In the genomic region with DNA sequence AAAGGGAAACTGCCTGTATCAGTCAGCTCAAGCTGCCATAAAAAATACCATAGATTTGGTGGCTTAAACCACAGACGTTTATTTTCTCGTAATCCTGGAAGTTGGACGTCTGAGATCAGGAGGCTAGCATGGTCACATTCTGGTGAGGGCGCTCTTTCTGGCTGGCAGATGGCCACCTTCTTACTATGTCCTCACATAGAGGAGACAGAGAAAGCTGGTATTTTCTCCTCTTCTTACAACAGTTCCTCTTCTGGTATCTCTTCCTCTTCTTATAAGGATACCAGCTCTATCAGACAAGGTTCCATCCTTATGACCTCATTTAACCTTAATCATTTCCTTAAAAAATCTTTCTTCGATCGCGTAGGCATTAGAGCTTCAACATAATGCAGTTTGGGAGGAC, we compare ENCODE assay signal across 20 cellular contexts. TPM values are rescaled to one million over a fixed set of nuclear protein-coding genes. Genes with fewer than 3 reads are reported as not detected.
A peak's percentile ranks its signal among the peaks of the same experiment; 100 is the strongest.
DNase-seq lines count a peak whose midpoint lies in the region; ATAC-seq and TF ChIP-seq lines count a peak whose summit lies in the region.
"Had no signal": no experiment of that assay in that cellular context is flagged by ENCODE, and none has a peak within 500 bp of the region (broad histone marks: within the 10 kb centered on the region; RNA-seq: fewer than 3 reads in every experiment).

No MANE protein-coding gene starts in this region.

- no peak overlapping the region for H3K9ac ChIP-seq in MM.1S (ENCODE audit: low read length)
- H3K9ac ChIP-seq: BLaER1 treated with 17β-estradiol and CSF1 and Interleukin-3, amounts not matched to agents 10 nM and 100 nM had no signal

- H3K4me1 ChIP-seq in left ventricle myocardium inferior: no peaks in the 10 kb centered on the region
- H3K4me1 ChIP-seq in MM.1S (ENCODE audit: low read length): no peaks in the 10 kb centered on the region

- no peaks in the 10 kb centered on the region for H3K27me3 Mint-ChIP-seq in stimulated activated naive B cell treated with anti-CD40 and anti-IgM and Interleukin-4, amounts not matched to agents 10 μg/mL and 1 μg/mL and 100 μg/mL, for 72 hours
- H3K27me3 Mint-ChIP-seq: activated CD8-positive, alpha-beta memory T cell treated with anti-CD3 and anti-CD28 coated beads, Interleukin-2, amount 10 ng/mL, durations not matched to agents 7 days and 5 days had no signal

- H4K20me1 ChIP-seq in MM.1S (ENCODE audit: insufficient read depth, low read length): no peaks in the 10 kb centered on the region
- H4K20me1 ChIP-seq: BLaER1 treated with 17β-estradiol and CSF1 and Interleukin-3, amounts not matched to agents 10 nM and 100 nM had no signal

- no peak overlapping the region for H2AFZ ChIP-seq in MM.1S (ENCODE audit: low read length)

- H3K4me1 Mint-ChIP-seq in stimulated activated naive B cell treated with anti-CD40 and anti-IgM and Interleukin-4, amounts not matched to agents 10 μg/mL and 1 μg/mL and 100 μg/mL, for 72 hours: peaks cover 4 to 11% of the 10 kb centered on the region in 2 donors
- H3K4me1 Mint-ChIP-seq: neural crest cell; stimulated activated effector memory CD8-positive, alpha-beta T cell treated with anti-CD3 and anti-CD28 coated beads, Interleukin-12 subunit alpha, Interleukin-12 subunit beta, amount 100 ng/mL, for 72 hours had no signal

- H3K4me2 ChIP-seq in MM.1S (ENCODE audit: low read depth, low read length): no peak overlapping the region

- peak; percentile 18 for DNase-seq in left ventricle myocardium inferior
- no peak for DNase-seq in cardiac septum (ENCODE audit: low spot score)
- DNase-seq in SIG-M5 (lab: John Stamatoyannopoulos, UW): peak; percentile 72
- peak; percentile 41 for DNase-seq in globus pallidus (ENCODE audit: low spot score)
- no peak for DNase-seq in stimulated activated naive B cell treated with anti-CD40 and anti-IgM and Interleukin-4, amounts not matched to agents 10 μg/mL and 1 μg/mL and 100 μg/mL, for 72 hours
- no peak for DNase-seq in NCI-H69 (lab: John Stamatoyannopoulos, UW)
- no peak for DNase-seq in MM.1S
- DNase-seq in stimulated activated CD4-positive, alpha-beta T cell treated with anti-CD3 and anti-CD28 coated beads, Interleukin-15, amount 100 ng/mL, for 24 hours: no peak
- DNase-seq: activated CD4-positive, alpha-beta T cell treated with anti-CD3 and anti-CD28 coated beads for 4 hours; activated CD8-positive, alpha-beta memory T cell treated with anti-CD3 and anti-CD28 coated beads, Interleukin-2, amount 10 ng/mL, durations not matched to agents 7 days and 5 days; DMS153; effector CD4-positive, alpha-beta T cell; heart right ventricle; HFFc6; NCI-H2081; NCI-H524 had no signal

- H3K27ac ChIP-seq in left ventricle myocardium inferior (replicated peaks) (no peak overlapping the region), MM.1S (ENCODE audit: low read length) (no peak overlapping the region)
- H3K27ac ChIP-seq: heart right ventricle, SK-N-MC had no signal

- peaks cover 18 to 19% of the 10 kb centered on the region in 2 donors for H3K9me3 Mint-ChIP-seq in stimulated activated naive B cell treated with anti-CD40 and anti-IgM and Interleukin-4, amounts not matched to agents 10 μg/mL and 1 μg/mL and 100 μg/mL, for 72 hours
- H3K9me3 Mint-ChIP-seq: HFFc6 had no signal

- peaks cover 3% of the 10 kb centered on the region for H3K36me3 ChIP-seq in left ventricle myocardium inferior
- no peaks in the 10 kb centered on the region for H3K36me3 ChIP-seq in MM.1S (replicated peaks; ENCODE audit: insufficient read depth, low read length)
- H3K36me3 ChIP-seq: heart right ventricle had no signal

- H3F3A ChIP-seq in MM.1S (ENCODE audit: insufficient read depth, low read length): no peaks in the 10 kb centered on the region

- H3K9me3 ChIP-seq in left ventricle myocardium inferior (replicated peaks) (peaks cover 25% of the 10 kb centered on the region), MM.1S (replicated peaks; ENCODE audit: insufficient read depth, low read length) (no peaks in the 10 kb centered on the region)

- H3K27me3 ChIP-seq in left ventricle myocardium inferior (ENCODE audit: low read depth) (no peaks in the 10 kb centered on the region), MM.1S (replicated peaks; ENCODE audit: insufficient read depth, low read length) (no peaks in the 10 kb centered on the region)
- H3K27me3 ChIP-seq: BLaER1 treated with 17β-estradiol and CSF1 and Interleukin-3, amounts not matched to agents 10 nM and 100 nM; heart right ventricle had no signal

- intact Hi-C loops in left ventricle myocardium inferior (cut with micrococcal nuclease) (no loop called here), cardiac septum (cut with DNase I) (no loop called here)

- no peaks in the 10 kb centered on the region for H3K9me2 ChIP-seq in MM.1S (replicated peaks; ENCODE audit: insufficient read depth, low read length)

- H3K79me2 ChIP-seq in MM.1S (ENCODE audit: low read length): no peaks in the 10 kb centered on the region

- peaks cover 18 to 30% of the 10 kb centered on the region in 2 donors for H3K36me3 Mint-ChIP-seq in stimulated activated naive B cell treated with anti-CD40 and anti-IgM and Interleukin-4, amounts not matched to agents 10 μg/mL and 1 μg/mL and 100 μg/mL, for 72 hours
- H3K36me3 Mint-ChIP-seq: stimulated activated effector memory CD8-positive, alpha-beta T cell treated with anti-CD3 and anti-CD28 coated beads, Interleukin-12 subunit alpha, Interleukin-12 subunit beta, amount 100 ng/mL, for 72 hours had no signal

- TF ChIP-seq CTCF in left ventricle myocardium inferior (IDR thresholded peaks at IDR 0.05; ENCODE audit: borderline replicate concordance): no peak
- TF ChIP-seq CTCF in MM.1S (IDR thresholded peaks at IDR 0.05; ENCODE audit: low read length): no peak

- peak; percentile 63 to 65 for ATAC-seq in stimulated activated naive B cell treated with anti-CD40 and anti-IgM and Interleukin-4, amounts not matched to agents 10 μg/mL and 1 μg/mL and 100 μg/mL, for 72 hours (replicated peaks)
- ATAC-seq: activated CD8-positive, alpha-beta memory T cell treated with anti-CD3 and anti-CD28 coated beads, Interleukin-2, amount 10 ng/mL, durations not matched to agents 7 days and 5 days; stimulated activated effector memory CD8-positive, alpha-beta T cell treated with anti-CD3 and anti-CD28 coated beads, Interleukin-12 subunit alpha, Interleukin-12 subunit beta, amount 100 ng/mL, for 72 hours had no signal

- no peak overlapping the region for H3K4me3 Mint-ChIP-seq in stimulated activated naive B cell treated with anti-CD40 and anti-IgM and Interleukin-4, amounts not matched to agents 10 μg/mL and 1 μg/mL and 100 μg/mL, for 72 hours
- H3K4me3 Mint-ChIP-seq: activated CD8-positive, alpha-beta memory T cell treated with anti-CD3 and anti-CD28 coated beads, Interleukin-2, amount 10 ng/mL, durations not matched to agents 7 days and 5 days; HFFc6; neural crest cell; stimulated activated effector memory CD8-positive, alpha-beta T cell treated with anti-CD3 and anti-CD28 coated beads, Interleukin-12 subunit alpha, Interleukin-12 subunit beta, amount 100 ng/mL, for 72 hours had no signal

- H3K4me3 ChIP-seq in left ventricle myocardium inferior (no peak overlapping the region), MM.1S (ENCODE audit: low read length) (no peak overlapping the region)
- H3K4me3 ChIP-seq: BLaER1 treated with 17β-estradiol and CSF1 and Interleukin-3, amounts not matched to agents 10 nM and 100 nM; heart right ventricle; SK-N-MC had no signal

- H3K27ac Mint-ChIP-seq in stimulated activated naive B cell treated with anti-CD40 and anti-IgM and Interleukin-4, amounts not matched to agents 10 μg/mL and 1 μg/mL and 100 μg/mL, for 72 hours: no peak overlapping the region
- H3K27ac Mint-ChIP-seq: activated CD8-positive, alpha-beta memory T cell treated with anti-CD3 and anti-CD28 coated beads, Interleukin-2, amount 10 ng/mL, durations not matched to agents 7 days and 5 days; HFFc6; stimulated activated effector memory CD8-positive, alpha-beta T cell treated with anti-CD3 and anti-CD28 coated beads, Interleukin-12 subunit alpha, Interleukin-12 subunit beta, amount 100 ng/mL, for 72 hours had no signal

RNA-seq across cellular contexts. Expression of gene RFX3, which starts 50.6 kb away (rescaled TPM):
- total RNA-seq in left ventricle myocardium inferior: 3.8 TPM
- 4.1 TPM for total RNA-seq in cardiac septum

Comparison
In these comparisons a context has a peak if more than half of its experiments do, and no peak if none do; other contexts are left out.
1. DNase-seq: peak in left ventricle myocardium inferior (single experiment), SIG-M5 (single experiment) and globus pallidus (single experiment); none in cardiac septum (single experiment), stimulated activated naive B cell treated with anti-CD40 and anti-IgM and Interleukin-4, amounts not matched to agents 10 μg/mL and 1 μg/mL and 100 μg/mL, for 72 hours (single experiment), NCI-H69 (single experiment), MM.1S (single experiment) and stimulated activated CD4-positive, alpha-beta T cell treated with anti-CD3 and anti-CD28 coated beads, Interleukin-15, amount 100 ng/mL, for 24 hours (single experiment).